ENCODE assay signal across 1 cellular context in genomic region chr16:89334988-89335802, GRCh38.
TF ChIP-seq lines count a peak whose summit lies in the region.

No MANE protein-coding gene starts in this region.

TF ChIP-seq in H1, 55 proteins besides CTCF, POLR2A, EP300 and RAD21 (continued from another document):
- TF ChIP-seq RNF2 (IDR thresholded peaks at IDR 0.05; ENCODE audit: borderline replicate concordance, low read depth, low read length, missing control alignments, poor library complexity, severe bottlenecking): no peak
- no peak for TF ChIP-seq SP1 (IDR thresholded peaks at IDR 0.05; ENCODE audit: low read depth, low read length)
- TF ChIP-seq ATF3 (IDR thresholded peaks at IDR 0.05; ENCODE audit: insufficient read depth, low read depth, low read length): no peak
- TF ChIP-seq BRCA1 (IDR thresholded peaks at IDR 0.05; ENCODE audit: low read depth, low read length): no peak
- TF ChIP-seq BACH1 (IDR thresholded peaks at IDR 0.05; ENCODE audit: low read length): no peak
- TF ChIP-seq MAX (IDR thresholded peaks at IDR 0.05): no peak
- TF ChIP-seq FOSL1 (IDR thresholded peaks at IDR 0.05; ENCODE audit: insufficient read depth, low read depth, low read length): no peak
- no peak for TF ChIP-seq ZNF274 (IDR thresholded peaks at IDR 0.05; ENCODE audit: borderline replicate concordance, extremely low read depth, low read length)
- no peak for TF ChIP-seq EZH2 (IDR thresholded peaks at IDR 0.05; ENCODE audit: low read depth, low read length, severe bottlenecking)
- TF ChIP-seq SP4 (IDR thresholded peaks at IDR 0.05; ENCODE audit: low read length): no peak
- TF ChIP-seq ASH2L (IDR thresholded peaks at IDR 0.05; ENCODE audit: low read length): no peak
- no peak for TF ChIP-seq TCF12 (IDR thresholded peaks at IDR 0.05; ENCODE audit: low read depth, low read length)
- TF ChIP-seq NANOG (IDR thresholded peaks at IDR 0.05; ENCODE audit: insufficient read depth, low read depth, low read length, poor library complexity, severe bottlenecking): no peak
- no peak for TF ChIP-seq RXRA (IDR thresholded peaks at IDR 0.05; ENCODE audit: insufficient read depth, low read depth, low read length)
- TF ChIP-seq BCL11A (IDR thresholded peaks at IDR 0.05; ENCODE audit: low read depth in 2 of 2, low read length in 2 of 2): no peak
- no peak for TF ChIP-seq RBBP5 (IDR thresholded peaks at IDR 0.05; ENCODE audit: borderline replicate concordance, low read depth, low read length)
